Comparison of ENCODE assay signal across 24 cellular contexts in genomic region chr1:6961289-6961688, GRCh38.
DNase-seq lines count a peak whose midpoint lies in the region; ATAC-seq, FAIRE-seq and TF ChIP-seq lines count a peak whose summit lies in the region.
"Had no signal": no experiment of that assay in that cellular context is flagged by ENCODE, and none has a peak within 500 bp of the region (broad histone marks: within the 10 kb centered on the region; RNA-seq: fewer than 3 reads in every experiment).

No MANE protein-coding gene starts in this region.

- H3K4me3 ChIP-seq in cardiac muscle cell, result peak overlapping the region; percentile 18
- H3K4me3 ChIP-seq in ectodermal cell (ENCODE audit: insufficient read depth, low read depth, low read length), result peak overlapping the region; percentile 50
- H3K4me3 ChIP-seq: adrenal gland, breast epithelium, MG63 had no signal

- FAIRE-seq in GM19239 (lab: Jason Lieb, UNC), result no peak
- FAIRE-seq: frontal cortex had no signal

- H3K36me3 ChIP-seq in cardiac muscle cell (no peaks in the 10 kb centered on the region), ectodermal cell (ENCODE audit: control insufficient read depth, insufficient read depth, low read length) (no peaks in the 10 kb centered on the region)
- H3K36me3 ChIP-seq: adrenal gland, BE2C, breast epithelium, left ventricle myocardium inferior, MG63 had no signal

- DNase-seq in cardiac muscle cell (ENCODE audit: low read depth in 1 of 2, low spot score in 1 of 2) (no peak), cardiac septum (ENCODE audit: low spot score) (no peak), GM19239 (ENCODE audit: insufficient read length, low spot score) (no peak), cerebellum (ENCODE audit: low spot score) (no peak)
- no peak for DNase-seq in naive thymus-derived CD8-positive, alpha-beta T cell
- no peak for DNase-seq in stimulated activated effector memory CD8-positive, alpha-beta T cell treated with anti-CD3 and anti-CD28 coated beads, Interleukin-12 subunit alpha, Interleukin-12 subunit beta, amount 100 ng/mL, for 72 hours (ENCODE audit: low spot score in 2 of 2)
- no peak for DNase-seq in stimulated activated CD4-positive, alpha-beta T cell treated with anti-CD3 and anti-CD28 coated beads, Interleukin-4, amount 100 ng/mL, for 4 hours
- DNase-seq: activated CD4-positive, alpha-beta T cell treated with anti-CD3 and anti-CD28 coated beads, Interleukin-2, amount 10 ng/mL, durations not matched to agents 7 days and 5 days; activated CD8-positive, alpha-beta memory T cell treated with anti-CD3 and anti-CD28 coated beads, Interleukin-2, amount 50 U/mL, for 4 hours; activated gamma-delta T cell; BE2C; COR-L47; dorsolateral prefrontal cortex; HCEC 1CT; left ventricle myocardium inferior; MG63; NCI-H1436 treated with DMSO at 0.1 percent for 48 hours; NCI-H524 treated with DMSO at 0.1 percent for 48 hours; nucleus accumbens; OCI-M1 had no signal

- H3K4me3 Mint-ChIP-seq in naive thymus-derived CD8-positive, alpha-beta T cell, result peak overlapping the region in 8 of 10 donors; percentile 4 to 86 (median 44)
- peak overlapping the region; percentile 67 for H3K4me3 Mint-ChIP-seq in stimulated activated effector memory CD8-positive, alpha-beta T cell treated with anti-CD3 and anti-CD28 coated beads, Interleukin-12 subunit alpha, Interleukin-12 subunit beta, amount 100 ng/mL, for 72 hours
- H3K4me3 Mint-ChIP-seq: activated CD4-positive, alpha-beta T cell treated with anti-CD3 and anti-CD28 coated beads, Interleukin-2, amount 10 ng/mL, durations not matched to agents 7 days and 5 days had no signal

- POLR2A ChIA-PET in naive thymus-derived CD8-positive, alpha-beta T cell (lab: Charles Lee), result no interaction called here

- WGBS in ectodermal cell, 2 experiments, result 86 to 89% methylated on average over 13 of the region's 13 CpGs

- H3K4me1 Mint-ChIP-seq in naive thymus-derived CD8-positive, alpha-beta T cell, result peaks cover 9 to 20% (median 14%) of the 10 kb centered on the region in 4 donors
- peaks cover 11% of the 10 kb centered on the region for H3K4me1 Mint-ChIP-seq in stimulated activated effector memory CD8-positive, alpha-beta T cell treated with anti-CD3 and anti-CD28 coated beads, Interleukin-12 subunit alpha, Interleukin-12 subunit beta, amount 100 ng/mL, for 72 hours

- peaks cover 0 to 2% (median 0%) of the 10 kb centered on the region in 9 donors for H3K9me3 Mint-ChIP-seq in naive thymus-derived CD8-positive, alpha-beta T cell
- no peaks in the 10 kb centered on the region for H3K9me3 Mint-ChIP-seq in stimulated activated effector memory CD8-positive, alpha-beta T cell treated with anti-CD3 and anti-CD28 coated beads, Interleukin-12 subunit alpha, Interleukin-12 subunit beta, amount 100 ng/mL, for 72 hours
- H3K9me3 Mint-ChIP-seq: activated CD4-positive, alpha-beta T cell treated with anti-CD3 and anti-CD28 coated beads, Interleukin-2, amount 10 ng/mL, durations not matched to agents 7 days and 5 days had no signal

- H3K27ac ChIP-seq in cardiac muscle cell, result peak overlapping the region; percentile 57
- no peak overlapping the region for H3K27ac ChIP-seq in ectodermal cell (ENCODE audit: insufficient read depth, low read depth, low read length, poor library complexity, severe bottlenecking)
- H3K27ac ChIP-seq: breast epithelium, dorsolateral prefrontal cortex had no signal

- H3K27me3 ChIP-seq in cardiac muscle cell (no peaks in the 10 kb centered on the region), ectodermal cell (ENCODE audit: control insufficient read depth, insufficient read depth, low read length, poor library complexity, severe bottlenecking) (peaks cover 7% of the 10 kb centered on the region)
- H3K27me3 ChIP-seq: adrenal gland, BE2C, MG63 had no signal

- ATAC-seq in naive thymus-derived CD8-positive, alpha-beta T cell, result no peak
- no peak for ATAC-seq in stimulated activated effector memory CD8-positive, alpha-beta T cell treated with anti-CD3 and anti-CD28 coated beads, Interleukin-12 subunit alpha, Interleukin-12 subunit beta, amount 100 ng/mL, for 72 hours

- no peak for TF ChIP-seq CTCF in cardiac muscle cell (IDR thresholded peaks at IDR 0.05; ENCODE audit: low read depth, low read length)

- peaks cover 0 to 32% (median 13%) of the 10 kb centered on the region in 5 donors for H3K27me3 Mint-ChIP-seq in naive thymus-derived CD8-positive, alpha-beta T cell

- intact Hi-C loops in cardiac septum (cut with DNase I), result loop anchor here (5.0 kb wide), 1 partner anchor 164 kb away; no protein-coding TSS in a partner anchor

- H3K9me3 ChIP-seq in cardiac muscle cell (ENCODE audit: low read depth) (no peaks in the 10 kb centered on the region), ectodermal cell (ENCODE audit: control insufficient read depth, low read length) (no peaks in the 10 kb centered on the region)
- H3K9me3 ChIP-seq: adrenal gland, BE2C, breast epithelium, left ventricle myocardium inferior, MG63 had no signal

- H3K36me3 Mint-ChIP-seq in naive thymus-derived CD8-positive, alpha-beta T cell, result no peaks in the 10 kb centered on the region
- H3K36me3 Mint-ChIP-seq in stimulated activated effector memory CD8-positive, alpha-beta T cell treated with anti-CD3 and anti-CD28 coated beads, Interleukin-12 subunit alpha, Interleukin-12 subunit beta, amount 100 ng/mL, for 72 hours, result no peaks in the 10 kb centered on the region

- peaks cover 38% of the 10 kb centered on the region for H3K4me1 ChIP-seq in cardiac muscle cell (ENCODE audit: low read depth)
- H3K4me1 ChIP-seq in ectodermal cell (ENCODE audit: control insufficient read depth, insufficient read depth, low read length), result peaks cover 26% of the 10 kb centered on the region

- no peak overlapping the region for H3K27ac Mint-ChIP-seq in naive thymus-derived CD8-positive, alpha-beta T cell
- no peak overlapping the region for H3K27ac Mint-ChIP-seq in stimulated activated effector memory CD8-positive, alpha-beta T cell treated with anti-CD3 and anti-CD28 coated beads, Interleukin-12 subunit alpha, Interleukin-12 subunit beta, amount 100 ng/mL, for 72 hours
- H3K27ac Mint-ChIP-seq: activated CD4-positive, alpha-beta T cell treated with anti-CD3 and anti-CD28 coated beads, Interleukin-2, amount 10 ng/mL, durations not matched to agents 7 days and 5 days had no signal
